Comparison of ENCODE assay signal across 8 cellular contexts in genomic region chr12:121626853-121627623, GRCh38. TPM values are rescaled to one million over a fixed set of nuclear protein-coding genes. Genes with fewer than 3 reads are reported as not detected.
DNase-seq lines count a peak whose midpoint lies in the region; ATAC-seq and TF ChIP-seq lines count a peak whose summit lies in the region.

No MANE protein-coding gene starts in this region.

- no peaks in the 10 kb centered on the region for H3K27me3 Mint-ChIP-seq in activated naive CD8-positive, alpha-beta T cell

- peak overlapping the region; percentile 94 for H3K4me3 Mint-ChIP-seq in activated naive CD8-positive, alpha-beta T cell

- H3K4me1 ChIP-seq in cardiac muscle cell (ENCODE audit: low read depth) (peaks cover 21% of the 10 kb centered on the region), upper lobe of right lung (peaks cover 38% of the 10 kb centered on the region)

- H3K9me3 ChIP-seq in SK-N-MC (ENCODE audit: low read depth, low read length) (no peaks in the 10 kb centered on the region), cardiac muscle cell (ENCODE audit: low read depth) (no peaks in the 10 kb centered on the region), upper lobe of right lung (no peaks in the 10 kb centered on the region)

- TF ChIP-seq CTCF in cardiac muscle cell (IDR thresholded peaks at IDR 0.05; ENCODE audit: low read depth, low read length) (no peak), upper lobe of right lung (IDR thresholded peaks at IDR 0.05) (peak; percentile 18)

- DNase-seq in D341Med (ENCODE audit: low spot score) (peak; percentile 66), HPDE6-E6E7 (ENCODE audit: extremely low spot score) (peak; percentile 59), SK-N-MC (ENCODE audit: low read depth, low spot score) (no peak), cardiac muscle cell (ENCODE audit: low read depth in 1 of 2, low spot score in 1 of 2) (peak; percentile 75 to 79), posterior vena cava (ENCODE audit: low spot score) (peak; percentile 88), upper lobe of right lung (peak; percentile 86)

- H3K4me1 Mint-ChIP-seq in activated naive CD8-positive, alpha-beta T cell (ENCODE audit: low read depth), result peaks cover 49% of the 10 kb centered on the region

- no peaks in the 10 kb centered on the region for H3K9me3 Mint-ChIP-seq in activated naive CD8-positive, alpha-beta T cell (ENCODE audit: low read depth)

- H3K27ac ChIP-seq in SK-N-MC, result no peak overlapping the region
- peak overlapping the region; percentile 88 for H3K27ac ChIP-seq in cardiac muscle cell
- peak overlapping the region; percentile 93 for H3K27ac ChIP-seq in upper lobe of right lung

- peak overlapping the region; percentile 97 for H3K27ac Mint-ChIP-seq in activated naive CD8-positive, alpha-beta T cell

- H3K4me3 ChIP-seq in SK-N-MC (peak overlapping the region; percentile 87), cardiac muscle cell (peak overlapping the region; percentile 71), upper lobe of right lung (peak overlapping the region; percentile 92)

- intact Hi-C loops in posterior vena cava (cut with DNase I) (loop anchor here (5.0 to 10.0 kb wide), 2 partner anchors 50 to 72 kb away; no protein-coding TSS in a partner anchor), upper lobe of right lung (cut with DNase I) (no loop called here)

- ATAC-seq in GM19463 (IDR thresholded peaks at IDR 0.05; ENCODE audit: unreplicated experiment), result peak; percentile 24
- peak; percentile 65 for ATAC-seq in upper lobe of right lung

- H3K36me3 ChIP-seq in SK-N-MC (ENCODE audit: insufficient read depth, low read length) (no peaks in the 10 kb centered on the region), cardiac muscle cell (no peaks in the 10 kb centered on the region), upper lobe of right lung (no peaks in the 10 kb centered on the region)

- H3K36me3 Mint-ChIP-seq in activated naive CD8-positive, alpha-beta T cell, result peaks cover 7% of the 10 kb centered on the region

- H3K27me3 ChIP-seq in cardiac muscle cell (no peaks in the 10 kb centered on the region), upper lobe of right lung (no peaks in the 10 kb centered on the region)

- H3K9ac ChIP-seq in SK-N-MC (ENCODE audit: insufficient read length), result peak overlapping the region; percentile 70

RNA-seq across cellular contexts. Expression of gene ORAI1, which starts 0.7 kb away (rescaled TPM):
- 36.7 and 41.5 TPM in 2 replicates for total RNA-seq in cardiac muscle cell
- polyA plus RNA-seq in cardiac muscle cell, result 63.4 and 72.2 TPM in 2 replicates
- 10 to 100 TPM; 10.5 to 13.1 TPM for total RNA-seq in posterior vena cava
- total RNA-seq in upper lobe of right lung, result 32.4 TPM

RNA-seq across cellular contexts. Expression of gene MORN3, which starts 42.4 kb away (rescaled TPM):
- total RNA-seq in cardiac muscle cell, result 1.1 and 2.0 TPM in 2 replicates
- 1.6 and 2.8 TPM in 2 replicates for polyA plus RNA-seq in cardiac muscle cell
- total RNA-seq in posterior vena cava, result under 1 TPM; 0.19 to 0.32 TPM
- 0.67 TPM for total RNA-seq in upper lobe of right lung

RNA-seq across cellular contexts. Expression of gene KDM2B, which starts 46.2 kb away (rescaled TPM):
- total RNA-seq in cardiac muscle cell (70.5 and 82.1 TPM in 2 replicates), posterior vena cava (10 to 100 TPM; 14.6 to 15.6 TPM), upper lobe of right lung (35.4 TPM)
- 30.8 and 35.8 TPM in 2 replicates for polyA plus RNA-seq in cardiac muscle cell
